ENCODE assay signal across 8 cellular contexts in genomic region chr5:68285857-68286611, GRCh38.
A peak's percentile ranks its signal among the peaks of the same experiment; 100 is the strongest.
DNase-seq lines count a peak whose midpoint lies in the region; ATAC-seq and TF ChIP-seq lines count a peak whose summit lies in the region.

No MANE protein-coding gene starts in this region.

- peak overlapping the region; percentile 60 to 88 (median 85) for H3K4me3 Mint-ChIP-seq in T-cell

- intact Hi-C loops in esophagus muscularis mucosa (cut with DNase I): loop anchor here (2.0 to 5.0 kb wide), 3 partner anchors 69 to 676 kb away; partner anchors contain the start of gene PIK3R1

- H2AFZ ChIP-seq in parathyroid adenoma: peak overlapping the region; percentile 6

- H3K36me3 ChIP-seq in esophagus muscularis mucosa (peaks cover 27 to 46% (median 37%) of the 10 kb centered on the region in 4 donors), parathyroid adenoma (ENCODE audit: control insufficient read depth, insufficient read depth, low read length) (no peaks in the 10 kb centered on the region)

- H3K9ac ChIP-seq in parathyroid adenoma: no peak overlapping the region

- H3K4me3 ChIP-seq in Jurkat, Clone E6-1 (ENCODE audit: low read length): peak overlapping the region; percentile 17; the same call in 1 of the 2 replicates
- H3K4me3 ChIP-seq in esophagus muscularis mucosa: no peak overlapping the region
- no peak overlapping the region for H3K4me3 ChIP-seq in parathyroid adenoma (ENCODE audit: low read depth, low read length)

- no peaks in the 10 kb centered on the region for H3K9me3 Mint-ChIP-seq in T-cell

- H3K4me1 ChIP-seq in esophagus muscularis mucosa (peaks cover 63 to 100% (median 97%) of the 10 kb centered on the region in 4 donors), parathyroid adenoma (peaks cover 19% of the 10 kb centered on the region)

- ATAC-seq in T-cell (replicated peaks in 1 of 4): no peak

- H3K36me3 Mint-ChIP-seq in T-cell: peaks cover 48% of the 10 kb centered on the region

- no peaks in the 10 kb centered on the region for H3K27me3 Mint-ChIP-seq in T-cell

- peaks cover 91 to 97% (median 95%) of the 10 kb centered on the region in 3 donors for H3K4me1 Mint-ChIP-seq in T-cell

- no peaks in the 10 kb centered on the region for H3K27me3 ChIP-seq in esophagus muscularis mucosa
- H3K27me3 ChIP-seq in parathyroid adenoma (ENCODE audit: control insufficient read depth, insufficient read depth, low read length): no peaks in the 10 kb centered on the region

- peak; percentile 17 for DNase-seq in NCI-H146 (lab: John Stamatoyannopoulos, UW)
- DNase-seq in NCI-H146 treated with DMSO at 0.1 percent for 48 hours (lab: John Stamatoyannopoulos, UW; ENCODE audit: unreplicated experiment): no peak
- DNase-seq in Jurkat, Clone E6-1 (ENCODE audit: low read depth, low spot score): peak; percentile 79
- DNase-seq in T-cell: no peak
- no peak for DNase-seq in esophagus muscularis mucosa (ENCODE audit: extremely low spot score)
- no peak for DNase-seq in activated CD8-positive, alpha-beta memory T cell treated with anti-CD3 and anti-CD28 coated beads for 24 hours
- DNase-seq in stimulated activated CD4-positive, alpha-beta T cell treated with anti-CD3 and anti-CD28 coated beads, Interleukin-4, amount 100 ng/mL, for 1 hour: no peak

- no peak for TF ChIP-seq POLR2A in esophagus muscularis mucosa (IDR thresholded peaks at IDR 0.05; ENCODE audit: low read depth)

- H3K27ac Mint-ChIP-seq in T-cell: peak overlapping the region; percentile 98

- 17% methylated on average over 4 of the region's 4 CpGs for WGBS in esophagus muscularis mucosa

- H3K27ac ChIP-seq in esophagus muscularis mucosa (replicated peaks in 1 of 4): peak overlapping the region; percentile 47 to 89 (median 83)
- H3K27ac ChIP-seq in parathyroid adenoma: peak overlapping the region; percentile 94

- peak; percentile 73 to 76 (median 74) for TF ChIP-seq CTCF in esophagus muscularis mucosa (IDR thresholded peaks at IDR 0.05)
- TF ChIP-seq CTCF in parathyroid adenoma (IDR thresholded peaks at IDR 0.05): peak; percentile 87

- H3K79me2 ChIP-seq in parathyroid adenoma: peaks cover 17% of the 10 kb centered on the region

- TF ChIP-seq EP300 in esophagus muscularis mucosa (IDR thresholded peaks at IDR 0.05): no peak

- no peaks in the 10 kb centered on the region for H3K9me3 ChIP-seq in esophagus muscularis mucosa
- H3K9me3 ChIP-seq in parathyroid adenoma (ENCODE audit: control insufficient read depth, low read length): no peaks in the 10 kb centered on the region

- peak overlapping the region; percentile 24 for H3K4me2 ChIP-seq in parathyroid adenoma (ENCODE audit: low read length)

- CTCF ChIA-PET in T-cell (lab: Charles Lee): interaction anchor here (0.6 to 3.5 kb wide), 39 partner anchors 10 to 1079 kb away, joined by 3 to 57 read pairs (median 4); no protein-coding TSS in a partner anchor

- POLR2A ChIA-PET in T-cell (lab: Charles Lee): interaction anchor here (0.6 to 0.9 kb wide), 4 partner anchors 12 to 176 kb away, joined by 3 to 4 read pairs (median 4); no protein-coding TSS in a partner anchor

Comparison
In these comparisons a context has a peak if more than half of its experiments do, and no peak if none do; other contexts are left out.
1. DNase-seq: peak in NCI-H146 (single experiment) and Jurkat, Clone E6-1 (single experiment); none in NCI-H146 treated with DMSO at 0.1 percent for 48 hours (single experiment), T-cell (0 of 34), esophagus muscularis mucosa (single experiment), activated CD8-positive, alpha-beta memory T cell treated with anti-CD3 and anti-CD28 coated beads for 24 hours (single experiment) and stimulated activated CD4-positive, alpha-beta T cell treated with anti-CD3 and anti-CD28 coated beads, Interleukin-4, amount 100 ng/mL, for 1 hour (single experiment).